Comparison of ENCODE assay signal across 19 cellular contexts in the genomic region with DNA sequence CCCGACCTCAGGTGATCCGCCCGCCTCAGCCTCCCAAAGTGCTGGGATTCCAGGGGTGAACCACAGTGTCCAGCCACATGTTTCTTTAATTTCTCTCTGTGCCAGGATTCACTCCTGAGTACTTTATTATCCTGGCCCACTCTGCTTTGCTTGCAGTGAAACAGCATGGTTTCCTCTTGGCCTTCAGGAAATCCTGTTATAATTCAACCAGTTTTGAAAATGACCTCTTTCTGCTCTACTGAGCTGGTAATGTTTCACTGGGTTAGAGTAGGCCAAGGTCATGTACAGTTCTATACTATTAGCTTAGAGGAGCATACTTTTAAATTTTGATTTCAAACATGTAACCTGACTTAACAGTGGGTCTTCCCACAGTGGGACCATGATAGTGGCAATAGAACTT.
DNase-seq lines count a peak whose midpoint lies in the region; ATAC-seq, FAIRE-seq and TF ChIP-seq lines count a peak whose summit lies in the region.
"Had no signal": no experiment of that assay in that cellular context is flagged by ENCODE, and none has a peak within 500 bp of the region (broad histone marks: within the 10 kb centered on the region; RNA-seq: fewer than 3 reads in every experiment).

No MANE protein-coding gene starts in this region.

- H3K27me3 ChIP-seq in CD4-positive, alpha-beta T cell (ENCODE audit: control insufficient read depth, insufficient read depth, low read length) = no peaks in the 10 kb centered on the region
- H3K27me3 ChIP-seq: colonic mucosa, pancreas had no signal

- intact Hi-C loops in CD4-positive, alpha-beta T cell (cut with DNase I, micrococcal nuclease) = no loop called here

- no peak overlapping the region for H3K27ac ChIP-seq in CD4-positive, alpha-beta T cell (ENCODE audit: low read depth, low read length)
- H3K27ac ChIP-seq: colonic mucosa, pancreas, RWPE1 had no signal

- H3K9me3 Mint-ChIP-seq in CD4-positive, alpha-beta T cell = no peaks in the 10 kb centered on the region
- H3K9me3 Mint-ChIP-seq: activated CD4-positive, alpha-beta memory T cell treated with anti-CD3 and anti-CD28 coated beads for 36 hours; activated T-cell treated with anti-CD3 and anti-CD28 coated beads, Interleukin-2, amount 50 U/mL, for 24 hours had no signal

- CTCF ChIA-PET in CD4-positive, alpha-beta T cell (lab: Charles Lee) = no interaction called here

- no peaks in the 10 kb centered on the region for H3K9me3 ChIP-seq in CD4-positive, alpha-beta T cell (ENCODE audit: control insufficient read depth, low read length)
- H3K9me3 ChIP-seq: colonic mucosa, pancreas had no signal

- DNase-seq in GM12891 (ENCODE audit: insufficient read length, low spot score) (no peak), glomerular visceral epithelial cell (ENCODE audit: extremely low spot score) (peak; percentile 12), NCI-H2029 (lab: John Stamatoyannopoulos, UW) (no peak), superior temporal gyrus (ENCODE audit: extremely low spot score) (no peak)
- no peak for DNase-seq in CD4-positive, alpha-beta T cell
- DNase-seq: activated CD4-positive, alpha-beta memory T cell treated with anti-CD3 and anti-CD28 coated beads for 36 hours; activated T-cell treated with anti-CD3 and anti-CD28 coated beads, Interleukin-2, amount 50 U/mL, for 24 hours; colonic mucosa; NCI-H146; NCI-H345; NK-92 treated with Interleukin-12 subunit alpha and Interleukin-12 subunit beta, amount 100 ng/mL, for 24 hours; pancreas had no signal

- ATAC-seq in GM19467 (IDR thresholded peaks at IDR 0.05; ENCODE audit: unreplicated experiment) = peak; percentile 77
- peak; percentile 52 for ATAC-seq in HG03159 (IDR thresholded peaks at IDR 0.05; ENCODE audit: unreplicated experiment)
- no peak for ATAC-seq in GM18519 (IDR thresholded peaks at IDR 0.05; ENCODE audit: low FRiP score, unreplicated experiment)
- no peak for ATAC-seq in CD4-positive, alpha-beta T cell (ENCODE audit: poor library complexity)
- ATAC-seq: pancreas had no signal

- POLR2A ChIA-PET in CD4-positive, alpha-beta T cell (lab: Charles Lee) = no interaction called here

- TF ChIP-seq POLR2A in GM12891 (IDR thresholded peaks at IDR 0.05; ENCODE audit: low read depth, low read length) = no peak

- no peaks in the 10 kb centered on the region for H3K36me3 Mint-ChIP-seq in CD4-positive, alpha-beta T cell (ENCODE audit: low read depth)

- FAIRE-seq in GM12891 (lab: Jason Lieb, UNC) = peak; percentile 26
- FAIRE-seq: frontal cortex, pancreas had no signal

- no peak for TF ChIP-seq CTCF in CD4-positive, alpha-beta T cell (IDR thresholded peaks at IDR 0.05)

- H3K4me1 Mint-ChIP-seq in CD4-positive, alpha-beta T cell (ENCODE audit: low read depth) = no peaks in the 10 kb centered on the region

- H3K27ac Mint-ChIP-seq in CD4-positive, alpha-beta T cell = no peak overlapping the region
- H3K27ac Mint-ChIP-seq: activated CD4-positive, alpha-beta memory T cell treated with anti-CD3 and anti-CD28 coated beads for 36 hours; activated naive CD8-positive, alpha-beta T cell; activated T-cell treated with anti-CD3 and anti-CD28 coated beads, Interleukin-2, amount 50 U/mL, for 24 hours; CD14-positive monocyte had no signal

- no peak overlapping the region for H3K4me3 Mint-ChIP-seq in CD4-positive, alpha-beta T cell
- H3K4me3 Mint-ChIP-seq: activated CD4-positive, alpha-beta memory T cell treated with anti-CD3 and anti-CD28 coated beads for 36 hours; activated naive CD8-positive, alpha-beta T cell; activated T-cell treated with anti-CD3 and anti-CD28 coated beads, Interleukin-2, amount 50 U/mL, for 24 hours; CD14-positive monocyte had no signal

- no peaks in the 10 kb centered on the region for H3K27me3 Mint-ChIP-seq in CD4-positive, alpha-beta T cell

TF ChIP-seq in GM12891, 5 proteins besides CTCF, POLR2A, EP300 and RAD21:
- no peak for TF ChIP-seq PAX5 (IDR thresholded peaks at IDR 0.05; ENCODE audit: insufficient read depth, low read length, severe bottlenecking)
- no peak for TF ChIP-seq SPI1 (IDR thresholded peaks at IDR 0.05; ENCODE audit: low read depth, low read length)
- no peak for TF ChIP-seq POLR2AphosphoS5 (IDR thresholded peaks at IDR 0.05; ENCODE audit: low read depth, low read length)
- TF ChIP-seq POU2F2 (IDR thresholded peaks at IDR 0.05; ENCODE audit: low read depth, low read length) = no peak
- no peak for TF ChIP-seq TAF1 (IDR thresholded peaks at IDR 0.05; ENCODE audit: low read depth, low read length)

Comparison
In these comparisons a context has a peak if more than half of its experiments do, and no peak if none do; other contexts are left out.
1. ATAC-seq: peak in GM19467 (single experiment) and HG03159 (single experiment); none in GM18519 (single experiment) and CD4-positive, alpha-beta T cell (single experiment).